Comparison of ENCODE assay signal across 9 cellular contexts in genomic region chr7:44798649-44799275, GRCh38. TPM values are rescaled to one million over a fixed set of nuclear protein-coding genes. Genes with fewer than 3 reads are reported as not detected.
DNase-seq lines count a peak whose midpoint lies in the region; TF ChIP-seq lines count a peak whose summit lies in the region.
"Had no signal": no experiment of that assay in that cellular context is flagged by ENCODE, and none has a peak within 500 bp of the region (broad histone marks: within the 10 kb centered on the region; RNA-seq: fewer than 3 reads in every experiment).

No MANE protein-coding gene starts in this region.

- H3K9me3 ChIP-seq in PC-9 (ENCODE audit: insufficient read depth, low read depth), result no peaks in the 10 kb centered on the region
- H3K9me3 ChIP-seq in endocrine pancreas (ENCODE audit: control insufficient read depth, low read length), result no peaks in the 10 kb centered on the region

- intact Hi-C loops in PC-9 (cut with micrococcal nuclease; ENCODE audit: unreplicated experiment) (loop anchor here (10.0 kb wide), 1 partner anchor 114 kb away; no protein-coding TSS in a partner anchor), posterior vena cava (cut with DNase I) (loop anchor here in 1 of 2 donors (10.0 kb wide), 1 partner anchor 46 kb away; the partner anchor contains the start of gene H2AZ2)

- H3K4me2 ChIP-seq in PC-9, result peak overlapping the region; percentile 96

- H3K27me3 ChIP-seq in PC-9 (ENCODE audit: insufficient read depth, low read depth) (no peaks in the 10 kb centered on the region), endocrine pancreas (ENCODE audit: control insufficient read depth, insufficient read depth, low read length) (no peaks in the 10 kb centered on the region)

- no peak overlapping the region for H2AFZ ChIP-seq in PC-9

- peak overlapping the region; percentile 24 for H3K27ac Mint-ChIP-seq in osteocyte (ENCODE audit: unreplicated experiment)

- H3K79me2 ChIP-seq in PC-9 (ENCODE audit: low read depth), result peaks cover 69% of the 10 kb centered on the region

- no TSS peak for BruUV-seq in PC-9 (replicated peaks; lab: Mats Ljungman, UMichigan)

- POLR2A ChIA-PET in PC-9 (lab: Charles Lee; ENCODE audit: unreplicated experiment), result interaction anchor here (0.6 to 1.2 kb wide), 6 partner anchors 29 to 193 kb away, joined by 3 to 5 read pairs (median 4); partner anchors contain the start of gene OGDH

- DNase-seq in EH (ENCODE audit: low read depth) (peak; percentile 74), PC-9 (no peak), osteocyte (ENCODE audit: extremely low spot score, unreplicated experiment) (no peak), middle frontal gyrus (ENCODE audit: extremely low spot score, low spot score) (no peak), posterior vena cava (ENCODE audit: low spot score) (no peak), NCI-H1417 treated with DMSO at 0.1 percent for 48 hours (lab: John Stamatoyannopoulos, UW) (no peak)
- no peak for DNase-seq in stimulated activated CD4-positive, alpha-beta T cell treated with anti-CD3 and anti-CD28 coated beads, Interleukin-4, amount 100 ng/mL, for 1 hour
- DNase-seq: SHP77 treated with DMSO at 0.1 percent for 48 hours had no signal

- peak overlapping the region; percentile 91 for H3K4me3 Mint-ChIP-seq in osteocyte (ENCODE audit: unreplicated experiment)

- no peaks in the 10 kb centered on the region for H3K27me3 Mint-ChIP-seq in osteocyte (ENCODE audit: unreplicated experiment)

- H3K9me3 Mint-ChIP-seq in osteocyte (ENCODE audit: unreplicated experiment), result no peaks in the 10 kb centered on the region

- CTCF ChIA-PET in PC-9 (lab: Charles Lee), result interaction anchor here (0.6 kb wide), 1 partner anchor 60 kb away, joined by 3 read pairs; no protein-coding TSS in a partner anchor

- peaks cover 64% of the 10 kb centered on the region for H4K20me1 ChIP-seq in PC-9 (ENCODE audit: insufficient read depth)

- H3K4me3 ChIP-seq in PC-9 (peak overlapping the region; percentile 67), endocrine pancreas (ENCODE audit: control insufficient read depth, insufficient read depth, low read length) (peak overlapping the region; percentile 91)

- H3K9me2 ChIP-seq in PC-9 (ENCODE audit: insufficient read depth), result no peaks in the 10 kb centered on the region

- peak overlapping the region; percentile 42 for H3K9ac ChIP-seq in endocrine pancreas (ENCODE audit: control insufficient read depth, insufficient read depth, low read length)

- peak overlapping the region; percentile 93 for H3K27ac ChIP-seq in PC-9

- peaks cover 30% of the 10 kb centered on the region for H3K4me1 ChIP-seq in PC-9 (replicated peaks; ENCODE audit: insufficient read depth)
- peaks cover 8% of the 10 kb centered on the region for H3K4me1 ChIP-seq in endocrine pancreas (ENCODE audit: control insufficient read depth, insufficient read depth, low read length)

- TF ChIP-seq CTCF in PC-9 (conservative IDR thresholded peaks at IDR 0.05), result no peak
- TF ChIP-seq CTCF in osteocyte (IDR thresholded peaks at IDR 0.05), result no peak

- peaks cover 88% of the 10 kb centered on the region for H3F3A ChIP-seq in PC-9 (ENCODE audit: insufficient read depth, low read depth)

- H3K36me3 ChIP-seq in PC-9 (ENCODE audit: low read depth) (peaks cover 53% of the 10 kb centered on the region), endocrine pancreas (ENCODE audit: control insufficient read depth, insufficient read depth, low read length) (peaks cover 6% of the 10 kb centered on the region)

- peaks cover 38% of the 10 kb centered on the region for H3K36me3 Mint-ChIP-seq in osteocyte (ENCODE audit: unreplicated experiment)

- H3K4me1 Mint-ChIP-seq in osteocyte (ENCODE audit: unreplicated experiment), result peaks cover 38% of the 10 kb centered on the region

RNA-seq across cellular contexts. Expression of gene PPIA, which starts 2.3 kb away (rescaled TPM):
- total RNA-seq in PC-9 (2021) (2,776 and 3,599 TPM in 2 replicates), osteocyte (1,265 and 1,344 TPM in 2 replicates), posterior vena cava (1,000 to 10,000 TPM in 1 of 2 donors, 100 to 1,000 TPM in 1; 961 to 1,030 TPM)

RNA-seq across cellular contexts. Expression of gene H2AZ2, which starts 49.1 kb away (rescaled TPM):
- total RNA-seq in PC-9 (2021) (334 and 354 TPM in 2 replicates), osteocyte (165 and 169 TPM in 2 replicates), posterior vena cava (100 to 1,000 TPM; 122 to 127 TPM)

RNA-seq across cellular contexts. Expression of gene ZMIZ2, which starts 50.1 kb away (rescaled TPM):
- 97.5 and 142 TPM in 2 replicates for total RNA-seq in PC-9 (2021)
- total RNA-seq in osteocyte, result 87.2 and 96.4 TPM in 2 replicates
- 10 to 100 TPM; 52.2 to 67.1 TPM for total RNA-seq in posterior vena cava
